1 cellular context compared by ENCODE assay signal in genomic region chr22:46071451-46072029, GRCh38.
A peak's percentile ranks its signal among the peaks of the same experiment; 100 is the strongest.
TF ChIP-seq lines count a peak whose summit lies in the region.

No MANE protein-coding gene starts in this region.

TF ChIP-seq in A549, 52 proteins besides CTCF, POLR2A, EP300 and RAD21 (continued from another document):
- TF ChIP-seq RCOR1 (IDR thresholded peaks at IDR 0.05; ENCODE audit: low read depth, low read length) = no peak
- peak; percentile 57 to 62; a peak in 3 of 5 replicates for TF ChIP-seq JUN (IDR thresholded peaks at IDR 0.05)
- no peak for TF ChIP-seq FOSL2 (IDR thresholded peaks at IDR 0.05)
- TF ChIP-seq FOSL2 (CRISPR knock-in tag; IDR thresholded peaks at IDR 0.05) = no peak
- TF ChIP-seq USF2 (IDR thresholded peaks at IDR 0.05) = no peak
- no peak for TF ChIP-seq KDM1A (IDR thresholded peaks at IDR 0.05; ENCODE audit: low read depth)
- 0 out of 2 replicates have a peak, but pooled peaks have one; percentile 22 for TF ChIP-seq GATA3 (IDR thresholded peaks at IDR 0.05; ENCODE audit: borderline replicate concordance)
- no peak for TF ChIP-seq EHF (CRISPR knock-in tag; IDR thresholded peaks at IDR 0.05)
- TF ChIP-seq SMC3 (IDR thresholded peaks at IDR 0.05) = no peak
